ENCODE assay signal across 17 cellular contexts in genomic region chr9:98331536-98332259, GRCh38.
"Had no signal": no experiment of that assay in that cellular context is flagged by ENCODE, and none has a peak within 500 bp of the region (broad histone marks: within the 10 kb centered on the region; RNA-seq: fewer than 3 reads in every experiment).

No MANE protein-coding gene starts in this region.

- H3K79me2 ChIP-seq: hepatocyte had no signal

- H3K4me1 ChIP-seq: ascending aorta, gastroesophageal sphincter, psoas muscle, tibial nerve had no signal

- ATAC-seq: gastroesophageal sphincter; left cardiac atrium; naive thymus-derived CD4-positive, alpha-beta T cell; psoas muscle; sciatic nerve; stimulated activated memory B cell treated with anti-CD40 and anti-IgM and Interleukin-4, amounts not matched to agents 10 μg/mL and 1 μg/mL and 100 μg/mL, for 72 hours had no signal

- H3K4me2 ChIP-seq: hepatocyte had no signal

- H3K27ac ChIP-seq: ascending aorta, hepatocyte, lower lobe of right lung, psoas muscle, spleen, tibial nerve had no signal

- H3K4me3 ChIP-seq: ascending aorta, gastroesophageal sphincter, hepatocyte, lower lobe of right lung, psoas muscle, spleen, tibial nerve had no signal

- H3K9me3 Mint-ChIP-seq: activated CD4-positive, alpha-beta memory T cell treated with anti-CD3 and anti-CD28 coated beads, Interleukin-2, amount 10 ng/mL, durations not matched to agents 7 days and 5 days; stimulated activated memory B cell treated with anti-CD40 and anti-IgM and Interleukin-4, amounts not matched to agents 10 μg/mL and 1 μg/mL and 100 μg/mL, for 72 hours had no signal

- H3K9me3 ChIP-seq: ascending aorta, gastroesophageal sphincter, lower lobe of right lung, psoas muscle, spleen, tibial nerve had no signal

- H3K36me3 ChIP-seq: ascending aorta, gastroesophageal sphincter, lower lobe of right lung, spleen, tibial nerve had no signal

- FAIRE-seq: bronchial epithelial cell had no signal

- H3K4me3 Mint-ChIP-seq: activated CD4-positive, alpha-beta memory T cell treated with anti-CD3 and anti-CD28 coated beads, Interleukin-2, amount 10 ng/mL, durations not matched to agents 7 days and 5 days; naive thymus-derived CD4-positive, alpha-beta T cell; stimulated activated memory B cell treated with anti-CD40 and anti-IgM and Interleukin-4, amounts not matched to agents 10 μg/mL and 1 μg/mL and 100 μg/mL, for 72 hours had no signal

- H3K36me3 Mint-ChIP-seq: stimulated activated memory B cell treated with anti-CD40 and anti-IgM and Interleukin-4, amounts not matched to agents 10 μg/mL and 1 μg/mL and 100 μg/mL, for 72 hours had no signal

- H3K27ac Mint-ChIP-seq: activated CD4-positive, alpha-beta memory T cell treated with anti-CD3 and anti-CD28 coated beads, Interleukin-2, amount 10 ng/mL, durations not matched to agents 7 days and 5 days; naive thymus-derived CD4-positive, alpha-beta T cell; stimulated activated memory B cell treated with anti-CD40 and anti-IgM and Interleukin-4, amounts not matched to agents 10 μg/mL and 1 μg/mL and 100 μg/mL, for 72 hours had no signal

- DNase-seq: activated CD4-positive, alpha-beta memory T cell treated with anti-CD3 and anti-CD28 coated beads, Interleukin-2, amount 10 ng/mL, durations not matched to agents 7 days and 5 days; activated CD8-positive, alpha-beta memory T cell treated with anti-CD3 and anti-CD28 coated beads, Interleukin-2, amount 50 U/mL, for 48 hours; activated naive CD4-positive, alpha-beta T cell; left cardiac atrium; lower lobe of right lung; naive thymus-derived CD4-positive, alpha-beta T cell; nucleus accumbens; psoas muscle; spleen; stimulated activated CD4-positive, alpha-beta T cell treated with anti-CD3 and anti-CD28 coated beads, Interleukin-1b, Interleukin-23, amount 100 ng/mL, for 48 hours had no signal

- H3K27me3 ChIP-seq: ascending aorta, gastroesophageal sphincter, hepatocyte, tibial nerve had no signal

- H3K4me1 Mint-ChIP-seq: activated CD4-positive, alpha-beta memory T cell treated with anti-CD3 and anti-CD28 coated beads, Interleukin-2, amount 10 ng/mL, durations not matched to agents 7 days and 5 days; naive thymus-derived CD4-positive, alpha-beta T cell had no signal

- H2AFZ ChIP-seq: hepatocyte had no signal
